In the genomic region with DNA sequence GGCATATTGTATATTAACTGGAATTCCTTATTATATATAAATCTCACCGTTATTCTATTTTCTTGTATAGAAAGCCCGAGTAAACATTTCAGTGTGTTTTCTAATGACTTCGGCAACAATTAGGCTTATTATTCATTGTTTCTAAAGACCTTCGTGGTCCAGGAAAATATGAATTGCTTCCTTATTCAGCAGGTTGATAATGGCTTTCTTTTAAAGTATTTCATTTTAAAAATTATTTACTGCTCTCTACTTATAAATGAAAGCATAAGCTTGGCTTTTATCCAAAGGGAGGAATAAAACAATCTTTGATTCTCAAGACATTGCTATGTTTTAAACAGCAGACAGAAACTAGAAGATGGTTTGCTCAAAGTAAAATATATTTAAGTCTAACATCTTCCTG, we compare ENCODE assay signal across 8 cellular contexts.
"Had no signal": no experiment of that assay in that cellular context is flagged by ENCODE, and none has a peak within 500 bp of the region (broad histone marks: within the 10 kb centered on the region; RNA-seq: fewer than 3 reads in every experiment).

No MANE protein-coding gene starts in this region.

- H3K27ac ChIP-seq: GM23248, HL-60 had no signal

- H3K9ac ChIP-seq: GM23248 had no signal

- H3K27me3 Mint-ChIP-seq: IgD-negative memory B cell had no signal

- H3K4me3 Mint-ChIP-seq: IgD-negative memory B cell had no signal

- FAIRE-seq: HepG2 had no signal

- H3K4me3 ChIP-seq: GM23248 had no signal

- H3K27ac Mint-ChIP-seq: IgD-negative memory B cell had no signal

- H3K36me3 Mint-ChIP-seq: IgD-negative memory B cell had no signal

- ATAC-seq: HepG2 had no signal

- DNase-seq: GM23248, GOT3, H7, HCEC 1CT, KG1 had no signal

- H2AFZ ChIP-seq: GM23248 had no signal

- H3K4me1 Mint-ChIP-seq: IgD-negative memory B cell had no signal
